In the genomic region with DNA sequence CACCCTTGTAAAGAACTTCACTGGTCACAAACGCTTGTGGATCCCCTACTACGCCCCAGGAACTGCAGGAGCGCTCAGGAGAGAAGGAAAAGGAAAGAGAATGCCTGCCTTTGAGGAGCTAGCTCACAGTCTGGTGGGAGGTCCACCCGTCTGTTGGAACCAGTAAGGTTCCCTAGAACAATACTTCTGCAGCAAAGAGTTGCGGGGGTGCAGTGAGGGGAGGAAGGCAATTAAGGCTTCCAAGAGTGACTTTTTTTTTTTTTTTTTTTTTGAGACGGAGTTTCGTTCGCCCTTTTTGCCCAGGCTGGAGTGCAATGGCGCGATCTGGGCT, we compare ENCODE assay signal across 2 cellular contexts.
TF ChIP-seq lines count a peak whose summit lies in the region.

No MANE protein-coding gene starts in this region.

TF ChIP-seq in K562, 482 proteins besides CTCF, POLR2A, EP300 and RAD21 (continues in another document):
- TF ChIP-seq KLF13 (tag; IDR thresholded peaks at IDR 0.05; ENCODE audit: borderline replicate concordance, low read depth): no peak
- TF ChIP-seq, protein P1, sequence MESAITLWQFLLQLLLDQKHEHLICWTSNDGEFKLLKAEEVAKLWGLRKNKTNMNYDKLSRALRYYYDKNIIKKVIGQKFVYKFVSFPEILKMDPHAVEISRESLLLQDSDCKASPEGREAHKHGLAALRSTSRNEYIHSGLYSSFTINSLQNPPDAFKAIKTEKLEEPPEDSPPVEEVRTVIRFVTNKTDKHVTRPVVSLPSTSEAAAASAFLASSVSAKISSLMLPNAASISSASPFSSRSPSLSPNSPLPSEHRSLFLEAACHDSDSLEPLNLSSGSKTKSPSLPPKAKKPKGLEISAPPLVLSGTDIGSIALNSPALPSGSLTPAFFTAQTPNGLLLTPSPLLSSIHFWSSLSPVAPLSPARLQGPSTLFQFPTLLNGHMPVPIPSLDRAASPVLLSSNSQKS (CRISPR knock-in tag; IDR thresholded peaks at IDR 0.05): no peak
- no peak for TF ChIP-seq ZNF444 (CRISPR knock-in tag; IDR thresholded peaks at IDR 0.05)
- TF ChIP-seq, protein P2, sequence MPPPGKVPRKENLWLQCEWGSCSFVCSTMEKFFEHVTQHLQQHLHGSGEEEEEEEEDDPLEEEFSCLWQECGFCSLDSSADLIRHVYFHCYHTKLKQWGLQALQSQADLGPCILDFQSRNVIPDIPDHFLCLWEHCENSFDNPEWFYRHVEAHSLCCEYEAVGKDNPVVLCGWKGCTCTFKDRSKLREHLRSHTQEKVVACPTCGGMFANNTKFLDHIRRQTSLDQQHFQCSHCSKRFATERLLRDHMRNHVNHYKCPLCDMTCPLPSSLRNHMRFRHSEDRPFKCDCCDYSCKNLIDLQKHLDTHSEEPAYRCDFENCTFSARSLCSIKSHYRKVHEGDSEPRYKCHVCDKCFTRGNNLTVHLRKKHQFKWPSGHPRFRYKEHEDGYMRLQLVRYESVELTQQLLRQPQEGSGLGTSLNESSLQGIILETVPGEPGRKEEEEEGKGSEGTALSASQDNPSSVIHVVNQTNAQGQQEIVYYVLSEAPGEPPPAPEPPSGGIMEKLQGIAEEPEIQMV (tag; conservative IDR thresholded peaks at IDR 0.05; ENCODE audit: low read depth): no peak
- TF ChIP-seq, protein P3, sequence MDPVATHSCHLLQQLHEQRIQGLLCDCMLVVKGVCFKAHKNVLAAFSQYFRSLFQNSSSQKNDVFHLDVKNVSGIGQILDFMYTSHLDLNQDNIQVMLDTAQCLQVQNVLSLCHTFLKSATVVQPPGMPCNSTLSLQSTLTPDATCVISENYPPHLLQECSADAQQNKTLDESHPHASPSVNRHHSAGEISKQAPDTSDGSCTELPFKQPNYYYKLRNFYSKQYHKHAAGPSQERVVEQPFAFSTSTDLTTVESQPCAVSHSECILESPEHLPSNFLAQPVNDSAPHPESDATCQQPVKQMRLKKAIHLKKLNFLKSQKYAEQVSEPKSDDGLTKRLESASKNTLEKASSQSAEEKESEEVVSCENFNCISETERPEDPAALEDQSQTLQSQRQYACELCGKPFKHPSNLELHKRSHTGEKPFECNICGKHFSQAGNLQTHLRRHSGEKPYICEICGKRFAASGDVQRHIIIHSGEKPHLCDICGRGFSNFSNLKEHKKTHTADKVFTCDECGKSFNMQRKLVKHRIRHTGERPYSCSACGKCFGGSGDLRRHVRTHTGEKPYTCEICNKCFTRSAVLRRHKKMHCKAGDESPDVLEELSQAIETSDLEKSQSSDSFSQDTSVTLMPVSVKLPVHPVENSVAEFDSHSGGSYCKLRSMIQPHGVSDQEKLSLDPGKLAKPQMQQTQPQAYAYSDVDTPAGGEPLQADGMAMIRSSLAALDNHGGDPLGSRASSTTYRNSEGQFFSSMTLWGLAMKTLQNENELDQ (CRISPR knock-in tag; IDR thresholded peaks at IDR 0.05; ENCODE audit: borderline replicate concordance): no peak
- TF ChIP-seq SUPT5H (IDR thresholded peaks at IDR 0.05): 0 out of 2 replicates have a peak, but pooled peaks have one; percentile 12
- no peak for TF ChIP-seq KLF6 (CRISPR knock-in tag; IDR thresholded peaks at IDR 0.05; ENCODE audit: borderline replicate concordance)
- TF ChIP-seq, protein P4, sequence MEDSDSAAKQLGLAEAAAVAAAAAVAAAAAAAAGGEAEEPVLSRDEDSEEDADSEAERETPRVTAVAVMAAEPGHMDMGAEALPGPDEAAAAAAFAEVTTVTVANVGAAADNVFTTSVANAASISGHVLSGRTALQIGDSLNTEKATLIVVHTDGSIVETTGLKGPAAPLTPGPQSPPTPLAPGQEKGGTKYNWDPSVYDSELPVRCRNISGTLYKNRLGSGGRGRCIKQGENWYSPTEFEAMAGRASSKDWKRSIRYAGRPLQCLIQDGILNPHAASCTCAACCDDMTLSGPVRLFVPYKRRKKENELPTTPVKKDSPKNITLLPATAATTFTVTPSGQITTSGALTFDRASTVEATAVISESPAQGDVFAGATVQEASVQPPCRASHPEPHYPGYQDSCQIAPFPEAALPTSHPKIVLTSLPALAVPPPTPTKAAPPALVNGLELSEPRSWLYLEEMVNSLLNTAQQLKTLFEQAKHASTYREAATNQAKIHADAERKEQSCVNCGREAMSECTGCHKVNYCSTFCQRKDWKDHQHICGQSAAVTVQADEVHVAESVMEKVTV (CRISPR knock-in tag; IDR thresholded peaks at IDR 0.05): no peak
- no peak for TF ChIP-seq ZNF175 (CRISPR knock-in tag; IDR thresholded peaks at IDR 0.05; ENCODE audit: low read depth)
- TF ChIP-seq PHB (CRISPR knock-in tag; IDR thresholded peaks at IDR 0.05): no peak
- no peak for TF ChIP-seq PHTF2 (CRISPR knock-in tag; IDR thresholded peaks at IDR 0.05)
- no peak for TF ChIP-seq ZNF263 (CRISPR knock-in tag; IDR thresholded peaks at IDR 0.05; ENCODE audit: borderline replicate concordance)
- TF ChIP-seq ZNF311 (CRISPR knock-in tag; IDR thresholded peaks at IDR 0.05): no peak
- TF ChIP-seq, protein P5, sequence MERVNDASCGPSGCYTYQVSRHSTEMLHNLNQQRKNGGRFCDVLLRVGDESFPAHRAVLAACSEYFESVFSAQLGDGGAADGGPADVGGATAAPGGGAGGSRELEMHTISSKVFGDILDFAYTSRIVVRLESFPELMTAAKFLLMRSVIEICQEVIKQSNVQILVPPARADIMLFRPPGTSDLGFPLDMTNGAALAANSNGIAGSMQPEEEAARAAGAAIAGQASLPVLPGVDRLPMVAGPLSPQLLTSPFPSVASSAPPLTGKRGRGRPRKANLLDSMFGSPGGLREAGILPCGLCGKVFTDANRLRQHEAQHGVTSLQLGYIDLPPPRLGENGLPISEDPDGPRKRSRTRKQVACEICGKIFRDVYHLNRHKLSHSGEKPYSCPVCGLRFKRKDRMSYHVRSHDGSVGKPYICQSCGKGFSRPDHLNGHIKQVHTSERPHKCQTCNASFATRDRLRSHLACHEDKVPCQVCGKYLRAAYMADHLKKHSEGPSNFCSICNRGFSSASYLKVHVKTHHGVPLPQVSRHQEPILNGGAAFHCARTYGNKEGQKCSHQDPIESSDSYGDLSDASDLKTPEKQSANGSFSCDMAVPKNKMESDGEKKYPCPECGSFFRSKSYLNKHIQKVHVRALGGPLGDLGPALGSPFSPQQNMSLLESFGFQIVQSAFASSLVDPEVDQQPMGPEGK (CRISPR knock-in tag; IDR thresholded peaks at IDR 0.05; ENCODE audit: borderline replicate concordance): no peak
- TF ChIP-seq, protein P6, sequence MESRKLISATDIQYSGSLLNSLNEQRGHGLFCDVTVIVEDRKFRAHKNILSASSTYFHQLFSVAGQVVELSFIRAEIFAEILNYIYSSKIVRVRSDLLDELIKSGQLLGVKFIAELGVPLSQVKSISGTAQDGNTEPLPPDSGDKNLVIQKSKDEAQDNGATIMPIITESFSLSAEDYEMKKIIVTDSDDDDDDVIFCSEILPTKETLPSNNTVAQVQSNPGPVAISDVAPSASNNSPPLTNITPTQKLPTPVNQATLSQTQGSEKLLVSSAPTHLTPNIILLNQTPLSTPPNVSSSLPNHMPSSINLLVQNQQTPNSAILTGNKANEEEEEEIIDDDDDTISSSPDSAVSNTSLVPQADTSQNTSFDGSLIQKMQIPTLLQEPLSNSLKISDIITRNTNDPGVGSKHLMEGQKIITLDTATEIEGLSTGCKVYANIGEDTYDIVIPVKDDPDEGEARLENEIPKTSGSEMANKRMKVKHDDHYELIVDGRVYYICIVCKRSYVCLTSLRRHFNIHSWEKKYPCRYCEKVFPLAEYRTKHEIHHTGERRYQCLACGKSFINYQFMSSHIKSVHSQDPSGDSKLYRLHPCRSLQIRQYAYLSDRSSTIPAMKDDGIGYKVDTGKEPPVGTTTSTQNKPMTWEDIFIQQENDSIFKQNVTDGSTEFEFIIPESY (CRISPR knock-in tag; IDR thresholded peaks at IDR 0.05): peak; percentile 16; the same call in 1 of the 2 replicates

TF ChIP-seq in HepG2, 621 proteins besides CTCF, POLR2A, EP300 and RAD21:
- TF ChIP-seq ZNF570 (CRISPR knock-in tag; IDR thresholded peaks at IDR 0.05; ENCODE audit: borderline replicate concordance) (no peak), CCDC6 (CRISPR knock-in tag; IDR thresholded peaks at IDR 0.05) (0 out of 2 replicates have a peak, but pooled peaks have one; percentile 8), ZNF879 (CRISPR knock-in tag; IDR thresholded peaks at IDR 0.05) (0 out of 2 replicates have a peak, but pooled peaks have one; percentile 36), SIX4 (CRISPR knock-in tag; IDR thresholded peaks at IDR 0.05) (no peak), KMT2A (CRISPR knock-in tag; IDR thresholded peaks at IDR 0.05) (peak; percentile 6; the same call in 1 of the 2 replicates), ZNF605 (CRISPR knock-in tag; IDR thresholded peaks at IDR 0.05) (0 out of 2 replicates have a peak, but pooled peaks have one; percentile 16), ZSCAN25 (CRISPR knock-in tag; IDR thresholded peaks at IDR 0.05) (0 out of 2 replicates have a peak, but pooled peaks have one; percentile 7), ZNF607 (CRISPR knock-in tag; IDR thresholded peaks at IDR 0.05; ENCODE audit: borderline replicate concordance) (0 out of 2 replicates have a peak, but pooled peaks have one; percentile 9), ZNF761 (CRISPR knock-in tag; conservative IDR thresholded peaks at IDR 0.05) (peak; percentile 22; the same call in 1 of the 2 replicates)
- TF ChIP-seq, protein P7, sequence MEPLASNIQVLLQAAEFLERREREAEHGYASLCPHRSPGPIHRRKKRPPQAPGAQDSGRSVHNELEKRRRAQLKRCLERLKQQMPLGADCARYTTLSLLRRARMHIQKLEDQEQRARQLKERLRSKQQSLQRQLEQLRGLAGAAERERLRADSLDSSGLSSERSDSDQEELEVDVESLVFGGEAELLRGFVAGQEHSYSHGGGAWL (CRISPR knock-in tag; IDR thresholded peaks at IDR 0.05): no peak
- TF ChIP-seq, protein P8, sequence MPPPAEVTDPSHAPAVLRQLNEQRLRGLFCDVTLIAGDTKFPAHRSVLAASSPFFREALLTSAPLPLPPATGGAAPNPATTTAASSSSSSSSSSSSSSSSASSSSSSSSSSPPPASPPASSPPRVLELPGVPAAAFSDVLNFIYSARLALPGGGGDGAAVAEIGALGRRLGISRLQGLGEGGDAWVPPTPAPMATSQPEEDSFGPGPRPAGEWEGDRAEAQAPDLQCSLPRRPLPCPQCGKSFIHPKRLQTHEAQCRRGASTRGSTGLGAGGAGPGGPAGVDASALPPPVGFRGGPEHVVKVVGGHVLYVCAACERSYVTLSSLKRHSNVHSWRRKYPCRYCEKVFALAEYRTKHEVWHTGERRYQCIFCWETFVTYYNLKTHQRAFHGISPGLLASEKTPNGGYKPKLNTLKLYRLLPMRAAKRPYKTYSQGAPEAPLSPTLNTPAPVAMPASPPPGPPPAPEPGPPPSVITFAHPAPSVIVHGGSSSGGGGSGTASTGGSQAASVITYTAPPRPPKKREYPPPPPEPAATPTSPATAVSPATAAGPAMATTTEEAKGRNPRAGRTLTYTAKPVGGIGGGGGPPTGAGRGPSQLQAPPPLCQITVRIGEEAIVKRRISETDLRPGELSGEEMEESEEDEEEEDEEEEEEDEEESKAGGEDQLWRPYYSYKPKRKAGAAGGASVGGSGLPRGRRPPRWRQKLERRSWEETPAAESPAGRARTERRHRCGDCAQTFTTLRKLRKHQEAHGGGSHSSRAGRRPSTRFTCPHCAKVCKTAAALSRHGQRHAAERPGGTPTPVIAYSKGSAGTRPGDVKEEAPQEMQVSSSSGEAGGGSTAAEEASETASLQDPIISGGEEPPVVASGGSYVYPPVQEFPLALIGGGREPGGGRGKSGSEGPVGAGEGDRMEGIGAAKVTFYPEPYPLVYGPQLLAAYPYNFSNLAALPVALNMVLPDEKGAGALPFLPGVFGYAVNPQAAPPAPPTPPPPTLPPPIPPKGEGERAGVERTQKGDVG (CRISPR knock-in tag; IDR thresholded peaks at IDR 0.05; ENCODE audit: borderline replicate concordance): no peak
- TF ChIP-seq, protein P9, sequence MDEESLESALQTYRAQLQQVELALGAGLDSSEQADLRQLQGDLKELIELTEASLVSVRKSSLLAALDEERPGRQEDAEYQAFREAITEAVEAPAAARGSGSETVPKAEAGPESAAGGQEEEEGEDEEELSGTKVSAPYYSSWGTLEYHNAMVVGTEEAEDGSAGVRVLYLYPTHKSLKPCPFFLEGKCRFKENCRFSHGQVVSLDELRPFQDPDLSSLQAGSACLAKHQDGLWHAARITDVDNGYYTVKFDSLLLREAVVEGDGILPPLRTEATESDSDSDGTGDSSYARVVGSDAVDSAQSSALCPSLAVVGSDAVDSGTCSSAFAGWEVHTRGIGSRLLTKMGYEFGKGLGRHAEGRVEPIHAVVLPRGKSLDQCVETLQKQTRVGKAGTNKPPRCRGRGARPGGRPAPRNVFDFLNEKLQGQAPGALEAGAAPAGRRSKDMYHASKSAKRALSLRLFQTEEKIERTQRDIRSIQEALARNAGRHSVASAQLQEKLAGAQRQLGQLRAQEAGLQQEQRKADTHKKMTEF (CRISPR knock-in tag; IDR thresholded peaks at IDR 0.05): 0 out of 2 replicates have a peak, but pooled peaks have one; percentile 8
